Comparison of ENCODE assay signal across 1 cellular context in genomic region chr9:88820055-88820454, GRCh38.
A peak's percentile ranks its signal among the peaks of the same experiment; 100 is the strongest.
TF ChIP-seq lines count a peak whose summit lies in the region.

No MANE protein-coding gene starts in this region.

TF ChIP-seq in K562, 482 proteins besides CTCF, POLR2A, EP300 and RAD21 (continued from another document):
- no peak for TF ChIP-seq MYBL2 (IDR thresholded peaks at IDR 0.05; ENCODE audit: low read depth)
- no peak for TF ChIP-seq MYBL2 (CRISPR knock-in tag; IDR thresholded peaks at IDR 0.05; ENCODE audit: borderline replicate concordance)
- TF ChIP-seq ZNF551 (CRISPR knock-in tag; IDR thresholded peaks at IDR 0.05): no peak
- no peak for TF ChIP-seq WHSC1 (IDR thresholded peaks at IDR 0.05; ENCODE audit: low read length)
- TF ChIP-seq XRCC4 (IDR thresholded peaks at IDR 0.05; ENCODE audit: extremely low read depth, insufficient read depth, insufficient read length): no peak
- no peak for TF ChIP-seq NONO (IDR thresholded peaks at IDR 0.05; ENCODE audit: low read depth in 2 of 2, low read length in 1 of 2)
- TF ChIP-seq ESRRA (IDR thresholded peaks at IDR 0.05; ENCODE audit: borderline replicate concordance, low read depth): peak; percentile 68; the same call in 1 of the 2 replicates
- no peak for TF ChIP-seq NR1H2 (CRISPR knock-in tag; IDR thresholded peaks at IDR 0.05)
- TF ChIP-seq TAF15 (IDR thresholded peaks at IDR 0.05; ENCODE audit: low read depth, low read length): no peak
- 0 out of 2 replicates have a peak, but pooled peaks have one; percentile 34 for TF ChIP-seq ZEB2 (IDR thresholded peaks at IDR 0.05)
- no peak for TF ChIP-seq PTRF (tag; IDR thresholded peaks at IDR 0.05)
- TF ChIP-seq SIN3A (IDR thresholded peaks at IDR 0.05; ENCODE audit: borderline replicate concordance in 2 of 2, control insufficient read depth in 1 of 2, low read depth in 2 of 2, low read length in 2 of 2): no peak
- no peak for TF ChIP-seq POLR3A (IDR thresholded peaks at IDR 0.05; ENCODE audit: borderline replicate concordance, extremely low read depth, insufficient read depth, insufficient read length)
- TF ChIP-seq PTBP1 (IDR thresholded peaks at IDR 0.05; ENCODE audit: low read depth, low read length): no peak
- TF ChIP-seq TEAD4 (IDR thresholded peaks at IDR 0.05; ENCODE audit: low read length): peak; percentile 88
- TF ChIP-seq TEAD4 (CRISPR knock-in tag; IDR thresholded peaks at IDR 0.05; ENCODE audit: borderline replicate concordance): no peak
- TF ChIP-seq E2F1 (CRISPR knock-in tag; IDR thresholded peaks at IDR 0.05): no peak
- no peak for TF ChIP-seq E4F1 (CRISPR knock-in tag; IDR thresholded peaks at IDR 0.05; ENCODE audit: borderline replicate concordance)
- TF ChIP-seq IFI16 (CRISPR knock-in tag; IDR thresholded peaks at IDR 0.05): no peak
- TF ChIP-seq ASH1L (IDR thresholded peaks at IDR 0.05; ENCODE audit: borderline replicate concordance, low read depth, partially characterized antibody): no peak
- no peak for TF ChIP-seq THAP12 (CRISPR knock-in tag; IDR thresholded peaks at IDR 0.05)
- no peak for TF ChIP-seq ZC3H11A (IDR thresholded peaks at IDR 0.05; ENCODE audit: low read depth, low read length)
- TF ChIP-seq ARID3B (CRISPR knock-in tag; IDR thresholded peaks at IDR 0.05; ENCODE audit: borderline replicate concordance): no peak
- no peak for TF ChIP-seq E2F4 (CRISPR knock-in tag; IDR thresholded peaks at IDR 0.05; ENCODE audit: low read depth)
- peak; percentile 18 for TF ChIP-seq CCNT2 (IDR thresholded peaks at IDR 0.05; ENCODE audit: borderline replicate concordance, extremely low read depth, insufficient read length, low read depth, low read length)
- peak; percentile 44 for TF ChIP-seq MEIS2 (IDR thresholded peaks at IDR 0.05; ENCODE audit: partially characterized antibody)
- TF ChIP-seq MCM2 (IDR thresholded peaks at IDR 0.05; ENCODE audit: low read depth): no peak
- no peak for TF ChIP-seq TBP (optimal IDR thresholded peaks at IDR 0.05; ENCODE audit: low read depth, low read length)
- TF ChIP-seq FOXJ3 (CRISPR knock-in tag; IDR thresholded peaks at IDR 0.05): no peak
- no peak for TF ChIP-seq MCM3 (IDR thresholded peaks at IDR 0.05)
- no peak for TF ChIP-seq ELF2 (CRISPR knock-in tag; IDR thresholded peaks at IDR 0.05)
- TF ChIP-seq ZKSCAN1 (IDR thresholded peaks at IDR 0.05; ENCODE audit: low read depth, low read length): no peak
- TF ChIP-seq RBM34 (IDR thresholded peaks at IDR 0.05; ENCODE audit: borderline replicate concordance, insufficient read depth, low read length): no peak
- no peak for TF ChIP-seq ZNF197 (CRISPR knock-in tag; IDR thresholded peaks at IDR 0.05; ENCODE audit: low read depth)
- no peak for TF ChIP-seq TCFL5 (CRISPR knock-in tag; conservative IDR thresholded peaks at IDR 0.05)
- TF ChIP-seq NR2F6 (CRISPR knock-in tag; IDR thresholded peaks at IDR 0.05): no peak
- TF ChIP-seq ZBTB11 (CRISPR knock-in tag; IDR thresholded peaks at IDR 0.05): no peak
- no peak for TF ChIP-seq ADNP (tag; IDR thresholded peaks at IDR 0.05)
- 0 out of 2 replicates have a peak, but pooled peaks have one; percentile 62 for TF ChIP-seq ZNF644 (tag; IDR thresholded peaks at IDR 0.05; ENCODE audit: low read depth)
- no peak for TF ChIP-seq ZNF184 (CRISPR knock-in tag; IDR thresholded peaks at IDR 0.05)
- TF ChIP-seq KDM1A (IDR thresholded peaks at IDR 0.05): peak; percentile 63; a peak in 3 of 4 replicates
- TF ChIP-seq NFIX (CRISPR knock-in tag; IDR thresholded peaks at IDR 0.05; ENCODE audit: low read depth): no peak
- no peak for TF ChIP-seq CREB3 (tag; conservative IDR thresholded peaks at IDR 0.05; ENCODE audit: low read depth)
- TF ChIP-seq TCF7L2 (IDR thresholded peaks at IDR 0.05; ENCODE audit: low read depth, low read length): no peak
- no peak for TF ChIP-seq RFX1 (IDR thresholded peaks at IDR 0.05)
- no peak for TF ChIP-seq NFE2 (IDR thresholded peaks at IDR 0.05; ENCODE audit: low read depth)
- no peak for TF ChIP-seq XRCC3 (IDR thresholded peaks at IDR 0.05)
- no peak for TF ChIP-seq SMAD4 (CRISPR knock-in tag; conservative IDR thresholded peaks at IDR 0.05)
- TF ChIP-seq ZNF696 (CRISPR knock-in tag; conservative IDR thresholded peaks at IDR 0.05): no peak
- no peak for TF ChIP-seq RBM25 (IDR thresholded peaks at IDR 0.05; ENCODE audit: low read depth, low read length, severe bottlenecking)
- 0 out of 2 replicates have a peak, but pooled peaks have one; percentile 21 for TF ChIP-seq FOSL1 (tag; conservative IDR thresholded peaks at IDR 0.05)
- TF ChIP-seq TAL1 (IDR thresholded peaks at IDR 0.05): peak; percentile 67
- TF ChIP-seq TAF9B (IDR thresholded peaks at IDR 0.05; ENCODE audit: partially characterized antibody): no peak
- no peak for TF ChIP-seq KAT7 (CRISPR knock-in tag; IDR thresholded peaks at IDR 0.05; ENCODE audit: borderline replicate concordance)
TF ChIP-seq in K562: peak in this region for 27.
